Comparison of ENCODE assay signal across 26 cellular contexts in genomic region chr9:69066955-69067354, GRCh38. TPM values are rescaled to one million over a fixed set of nuclear protein-coding genes. Genes with fewer than 3 reads are reported as not detected.
"Had no signal": no experiment of that assay in that cellular context is flagged by ENCODE, and none has a peak within 500 bp of the region (broad histone marks: within the 10 kb centered on the region; RNA-seq: fewer than 3 reads in every experiment).

No MANE protein-coding gene starts in this region.

- ATAC-seq: activated CD8-positive, alpha-beta T cell treated with anti-CD3 and anti-CD28 coated beads, Interleukin-2, amount 10 ng/mL, durations not matched to agents 7 days and 5 days; gastroesophageal sphincter; left colon; stimulated activated naive CD8-positive, alpha-beta T cell treated with anti-CD3 and anti-CD28 coated beads, Interleukin-15, amount 100 ng/mL, for 72 hours had no signal

- H3K27ac ChIP-seq: brain microvascular endothelial cell, coronary artery, gastroesophageal sphincter, suprapubic skin had no signal

- H3K27ac Mint-ChIP-seq: activated CD4-positive, alpha-beta T cell treated with anti-CD3 and anti-CD28 coated beads, Interleukin-2, amount 10 ng/mL, durations not matched to agents 7 days and 5 days; activated CD8-positive, alpha-beta T cell treated with anti-CD3 and anti-CD28 coated beads, Interleukin-2, amount 10 ng/mL, durations not matched to agents 7 days and 5 days; activated naive CD4-positive, alpha-beta T cell treated with anti-CD3 and anti-CD28 coated beads for 36 hours; activated T-cell treated with anti-CD3 and anti-CD28 coated beads, Interleukin-2, amount 50 U/mL, for 24 hours; mesothelial cell of epicardium; nephron progenitor cell had no signal

- H3K27me3 Mint-ChIP-seq: activated CD4-positive, alpha-beta T cell treated with anti-CD3 and anti-CD28 coated beads, Interleukin-2, amount 10 ng/mL, durations not matched to agents 7 days and 5 days; activated T-cell treated with anti-CD3 and anti-CD28 coated beads, Interleukin-2, amount 50 U/mL, for 24 hours; central memory CD8-positive, alpha-beta T cell; stimulated activated naive CD8-positive, alpha-beta T cell treated with anti-CD3 and anti-CD28 coated beads, Interleukin-15, amount 100 ng/mL, for 72 hours had no signal

- H3K9me3 Mint-ChIP-seq: activated CD4-positive, alpha-beta T cell treated with anti-CD3 and anti-CD28 coated beads, Interleukin-2, amount 10 ng/mL, durations not matched to agents 7 days and 5 days; activated naive CD4-positive, alpha-beta T cell treated with anti-CD3 and anti-CD28 coated beads for 36 hours; activated T-cell treated with anti-CD3 and anti-CD28 coated beads, Interleukin-2, amount 50 U/mL, for 24 hours; central memory CD8-positive, alpha-beta T cell; mesothelial cell of epicardium; nephron progenitor cell; stimulated activated naive CD8-positive, alpha-beta T cell treated with anti-CD3 and anti-CD28 coated beads, Interleukin-15, amount 100 ng/mL, for 72 hours had no signal

- H3K4me1 Mint-ChIP-seq: activated CD4-positive, alpha-beta T cell treated with anti-CD3 and anti-CD28 coated beads, Interleukin-2, amount 10 ng/mL, durations not matched to agents 7 days and 5 days; central memory CD8-positive, alpha-beta T cell; mesothelial cell of epicardium; stimulated activated naive CD8-positive, alpha-beta T cell treated with anti-CD3 and anti-CD28 coated beads, Interleukin-15, amount 100 ng/mL, for 72 hours had no signal

- DNase-seq: activated CD4-positive, alpha-beta T cell treated with anti-CD3 and anti-CD28 coated beads, Interleukin-2, amount 10 ng/mL, durations not matched to agents 7 days and 5 days; activated CD8-positive, alpha-beta T cell treated with anti-CD3 and anti-CD28 coated beads, Interleukin-2, amount 10 ng/mL, durations not matched to agents 7 days and 5 days; activated naive CD4-positive, alpha-beta T cell treated with anti-CD3 and anti-CD28 coated beads for 36 hours; activated T-cell treated with anti-CD3 and anti-CD28 coated beads, Interleukin-2, amount 50 U/mL, for 24 hours; brain microvascular endothelial cell; left colon; nephron progenitor cell; occipital lobe; retina; stimulated activated CD4-positive, alpha-beta T cell treated with anti-CD3 and anti-CD28 coated beads, Interleukin-12 subunit alpha, Interleukin-12 subunit beta, amount 100 ng/mL, for 4 hours; stimulated activated CD4-positive, alpha-beta T cell treated with anti-CD3 and anti-CD28 coated beads, Interleukin-1b, Interleukin-23, amount 100 ng/mL, for 48 hours; stimulated activated naive CD8-positive, alpha-beta T cell treated with anti-CD3 and anti-CD28 coated beads, Interleukin-15, amount 100 ng/mL, for 72 hours; SW 1271; trophoblast cell had no signal

- H3K4me1 ChIP-seq: suprapubic skin had no signal

- H3K4me3 ChIP-seq: coronary artery, gastroesophageal sphincter, lung, suprapubic skin had no signal

- H3K27me3 ChIP-seq: brain microvascular endothelial cell, gastroesophageal sphincter, suprapubic skin had no signal

- FAIRE-seq: endometrium, islet of Langerhans had no signal

- H3K4me3 Mint-ChIP-seq: activated CD4-positive, alpha-beta T cell treated with anti-CD3 and anti-CD28 coated beads, Interleukin-2, amount 10 ng/mL, durations not matched to agents 7 days and 5 days; activated CD8-positive, alpha-beta T cell treated with anti-CD3 and anti-CD28 coated beads, Interleukin-2, amount 10 ng/mL, durations not matched to agents 7 days and 5 days; activated naive CD4-positive, alpha-beta T cell treated with anti-CD3 and anti-CD28 coated beads for 36 hours; activated T-cell treated with anti-CD3 and anti-CD28 coated beads, Interleukin-2, amount 50 U/mL, for 24 hours; central memory CD8-positive, alpha-beta T cell; mesothelial cell of epicardium; nephron progenitor cell; stimulated activated naive CD8-positive, alpha-beta T cell treated with anti-CD3 and anti-CD28 coated beads, Interleukin-15, amount 100 ng/mL, for 72 hours had no signal

RNA-seq across cellular contexts. Expression of gene PRKACG, which starts 53.0 kb away (rescaled TPM):
- total RNA-seq: activated CD4-positive, alpha-beta T cell treated with anti-CD3 and anti-CD28 coated beads, Interleukin-2, amount 10 ng/mL, durations not matched to agents 7 days and 5 days; activated CD8-positive, alpha-beta T cell treated with anti-CD3 and anti-CD28 coated beads, Interleukin-2, amount 10 ng/mL, durations not matched to agents 7 days and 5 days; activated naive CD4-positive, alpha-beta T cell treated with anti-CD3 and anti-CD28 coated beads for 36 hours; gastroesophageal sphincter; left colon; lung; mesothelial cell of epicardium; myocyte; occipital lobe; posterior vena cava; suprapubic skin; T-helper 2 cell treated with Interferon-gamma antibody and Interleukin-4, amounts not matched to agents 100 ng/mL and 5 ng/mL, for 36 hours had no signal
- polyA plus RNA-seq: esophagus, lung had no signal
